In the genomic region with DNA sequence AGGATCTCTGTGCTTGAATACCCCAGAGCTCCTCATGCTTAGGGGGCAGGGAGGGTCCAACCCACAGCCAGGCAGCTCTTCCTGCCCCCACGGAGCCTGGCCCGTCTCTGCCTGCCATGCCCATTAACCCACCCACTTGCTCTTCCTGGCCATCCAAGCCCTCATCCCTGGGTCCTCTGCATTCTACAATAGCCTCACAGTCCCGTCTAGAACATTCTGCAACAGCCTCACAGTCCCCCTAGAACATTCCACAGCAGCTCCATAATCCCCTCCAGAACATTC, we compare ENCODE assay signal across 24 cellular contexts. TPM values are rescaled to one million over a fixed set of nuclear protein-coding genes. Genes with fewer than 3 reads are reported as not detected.
"Had no signal": no experiment of that assay in that cellular context is flagged by ENCODE, and none has a peak within 500 bp of the region (broad histone marks: within the 10 kb centered on the region; RNA-seq: fewer than 3 reads in every experiment).

No MANE protein-coding gene starts in this region.

- H3K27me3 ChIP-seq: adrenal gland, ascending aorta, brain microvascular endothelial cell, foreskin keratinocyte, right lobe of liver, upper lobe of right lung had no signal

- DNase-seq: activated CD4-positive, alpha-beta T cell treated with anti-CD3 and anti-CD28 coated beads, Interleukin-2, amount 50 U/mL, for 48 hours; brain microvascular endothelial cell; central memory CD4-positive, alpha-beta T cell; effector memory CD4-positive, alpha-beta T cell; foreskin keratinocyte; left ventricle myocardium inferior; nephron progenitor cell; occipital lobe; small intestine; stimulated activated CD4-positive, alpha-beta T cell treated with anti-CD3 and anti-CD28 coated beads, Interleukin-2, amount 100 ng/mL, for 24 hours; T1000 had no signal

- H3K4me3 ChIP-seq: adrenal gland, ascending aorta, left ventricle myocardium inferior, right lobe of liver, upper lobe of right lung had no signal

- H3K36me3 ChIP-seq: adrenal gland, ascending aorta, brain microvascular endothelial cell, left ventricle myocardium inferior, right lobe of liver, upper lobe of right lung had no signal

- H3K4me1 Mint-ChIP-seq: stimulated activated memory B cell treated with anti-CD40 and anti-IgM and Interleukin-4, amounts not matched to agents 10 μg/mL and 1 μg/mL and 100 μg/mL, for 72 hours; WTC11 had no signal

- FAIRE-seq: colon, small intestine had no signal

- H3K27ac Mint-ChIP-seq: activated naive CD8-positive, alpha-beta T cell; mesothelial cell of epicardium; nephron progenitor cell; stimulated activated memory B cell treated with anti-CD40 and anti-IgM and Interleukin-4, amounts not matched to agents 10 μg/mL and 1 μg/mL and 100 μg/mL, for 72 hours; WTC11 had no signal

- H3K9me3 Mint-ChIP-seq: stimulated activated memory B cell treated with anti-CD40 and anti-IgM and Interleukin-4, amounts not matched to agents 10 μg/mL and 1 μg/mL and 100 μg/mL, for 72 hours had no signal

- H3K27me3 Mint-ChIP-seq: activated naive CD8-positive, alpha-beta T cell had no signal

- H3K9me3 ChIP-seq: adrenal gland, ascending aorta, right lobe of liver, upper lobe of right lung had no signal

- ATAC-seq: foreskin keratinocyte; right lobe of liver; stimulated activated memory B cell treated with anti-CD40 and anti-IgM and Interleukin-4, amounts not matched to agents 10 μg/mL and 1 μg/mL and 100 μg/mL, for 72 hours; upper lobe of right lung; WTC11 had no signal

- H3K27ac ChIP-seq: adrenal gland, ascending aorta, brain microvascular endothelial cell, foreskin keratinocyte, left ventricle myocardium inferior, right lobe of liver, upper lobe of right lung had no signal

- H3K36me3 Mint-ChIP-seq: activated naive CD8-positive, alpha-beta T cell; stimulated activated memory B cell treated with anti-CD40 and anti-IgM and Interleukin-4, amounts not matched to agents 10 μg/mL and 1 μg/mL and 100 μg/mL, for 72 hours; WTC11 had no signal

- H3K4me3 Mint-ChIP-seq: activated naive CD8-positive, alpha-beta T cell; mesothelial cell of epicardium; nephron progenitor cell; stimulated activated memory B cell treated with anti-CD40 and anti-IgM and Interleukin-4, amounts not matched to agents 10 μg/mL and 1 μg/mL and 100 μg/mL, for 72 hours; WTC11 had no signal

- H3K4me1 ChIP-seq: foreskin keratinocyte had no signal

RNA-seq across cellular contexts. Expression of a gene that starts 15.1 kb away (rescaled TPM):
- total RNA-seq: dermis microvascular lymphatic vessel endothelial cell, foreskin keratinocyte, glomerular endothelial cell, lung microvascular endothelial cell, occipital lobe, WTC11 had no signal
- polyA plus RNA-seq: foreskin keratinocyte had no signal

RNA-seq across cellular contexts. Expression of a gene that starts 15.2 kb away (rescaled TPM):
- total RNA-seq: ascending aorta, dermis microvascular lymphatic vessel endothelial cell, foreskin keratinocyte, glomerular endothelial cell, lung microvascular endothelial cell had no signal
- polyA plus RNA-seq: foreskin keratinocyte had no signal

RNA-seq across cellular contexts. Expression of a gene that starts 46.5 kb away (rescaled TPM):
- total RNA-seq: ascending aorta; dermis microvascular lymphatic vessel endothelial cell; glomerular endothelial cell; left ventricle myocardium inferior; T-helper 1 cell treated with Interleukin-12 subunit alpha and Interleukin-12 subunit beta and Interleukin-4 antibody, amounts not matched to agents 30 ng/mL and 1 ng/mL, for 36 hours had no signal
